23 cellular contexts compared by ENCODE assay signal in the genomic region with DNA sequence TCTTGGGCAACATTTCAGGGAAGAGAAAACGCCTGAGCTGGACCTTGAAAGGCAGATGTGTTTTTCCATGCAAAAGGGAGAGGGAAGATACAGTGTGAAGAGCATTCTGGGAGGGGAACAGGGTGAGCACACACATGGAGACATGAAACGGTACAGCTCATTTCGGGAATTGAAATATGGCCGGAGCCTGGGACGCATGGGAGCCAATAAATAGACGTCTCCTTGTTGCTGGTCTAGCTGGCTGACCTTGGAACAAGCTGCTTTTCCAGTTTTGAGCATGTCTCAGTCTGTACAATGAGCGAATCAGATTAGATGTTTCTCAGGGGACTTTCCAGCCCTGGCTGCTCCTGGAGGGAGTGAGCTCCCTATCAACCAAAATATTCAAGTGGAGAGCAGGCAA.
"Had no signal": no experiment of that assay in that cellular context is flagged by ENCODE, and none has a peak within 500 bp of the region (broad histone marks: within the 10 kb centered on the region; RNA-seq: fewer than 3 reads in every experiment).

No MANE protein-coding gene starts in this region.

- H3K9me3 ChIP-seq: MG63, SJSA1 had no signal

- FAIRE-seq: HepG2, RCC 7860 had no signal

- H3K27ac ChIP-seq: SJSA1, SK-N-MC had no signal

- DNase-seq: IMR-90, Karpas-422, KG1, MG63, NCI-H1092 treated with DMSO at 0.1 percent for 48 hours, NCI-H1436, NCI-H187, NCI-H2029, NCI-H2081 treated with DMSO at 0.1 percent for 48 hours, NCI-H2171, NCI-H226, NCI-H446, NCI-H510A, NCI-H524 treated with DMSO at 0.1 percent for 48 hours, NCI-H69, NCI-H774, Right ventricle myocardium superior, RPMI8226, SIG-M5 had no signal

- H3K4me1 ChIP-seq: SJSA1 had no signal

- H3K27me3 ChIP-seq: SJSA1 had no signal

- ATAC-seq: HepG2 had no signal

- H3K4me3 ChIP-seq: MG63, SJSA1, SK-N-MC had no signal

- H3K36me3 ChIP-seq: MG63, SJSA1 had no signal
